8 cellular contexts compared by ENCODE assay signal in genomic region chr11:63490551-63491239, GRCh38. TPM values are rescaled to one million over a fixed set of nuclear protein-coding genes. Genes with fewer than 3 reads are reported as not detected.
DNase-seq lines count a peak whose midpoint lies in the region; ATAC-seq and TF ChIP-seq lines count a peak whose summit lies in the region.

A gene with protein sequence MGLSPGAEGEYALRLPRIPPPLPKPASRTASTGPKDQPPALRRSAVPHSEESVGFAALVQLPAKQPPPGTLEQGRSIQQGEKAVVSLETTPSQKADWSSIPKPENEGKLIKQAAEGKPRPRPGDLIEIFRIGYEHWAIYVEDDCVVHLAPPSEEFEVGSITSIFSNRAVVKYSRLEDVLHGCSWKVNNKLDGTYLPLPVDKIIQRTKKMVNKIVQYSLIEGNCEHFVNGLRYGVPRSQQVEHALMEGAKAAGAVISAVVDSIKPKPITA (minus strand): TSS chr11:63491167. CDS start chr11:63491034, 133 bp downstream.

- TF ChIP-seq CTCF in right atrium auricular region (IDR thresholded peaks at IDR 0.05) (no peak), psoas muscle (IDR thresholded peaks at IDR 0.05) (no peak), OCI-LY7 (conservative IDR thresholded peaks at IDR 0.05; ENCODE audit: low read length) (no peak)

- H3K9me3 ChIP-seq in HUES48 (ENCODE audit: control insufficient read depth, insufficient read depth, low read length) (peaks cover 17% of the 10 kb centered on the region), right atrium auricular region (no peaks in the 10 kb centered on the region), psoas muscle (peaks cover 8% of the 10 kb centered on the region), OCI-LY7 (ENCODE audit: low read length) (0 out of 2 replicates have a peak, but pooled peaks cover 2% of the 10 kb centered on the region)

- no TSS peak for BruUV-seq in OCI-LY7 (replicated peaks; lab: Mats Ljungman, UMichigan)

- CTCF ChIA-PET in OCI-LY7 (lab: Charles Lee; ENCODE audit: unreplicated experiment): no interaction called here

- H3K9ac ChIP-seq in HUES48 (ENCODE audit: low read depth, low read length): peak within 1 kb of the TSS; percentile 70

- no peaks in the 10 kb centered on the region for H3K79me2 ChIP-seq in OCI-LY7 (ENCODE audit: insufficient read depth, low read depth, low read length)

- no peak within 1 kb of the TSS for H3K4me2 ChIP-seq in OCI-LY7 (ENCODE audit: low read length)

- H3K27me3 ChIP-seq in HUES48 (ENCODE audit: control insufficient read depth, insufficient read depth, low read length) (peaks cover 4% of the 10 kb centered on the region; the same call in 1 of the 2 replicates), right atrium auricular region (no peaks in the 10 kb centered on the region), psoas muscle (ENCODE audit: insufficient read depth in 3 of 3, low read length in 2 of 3) (peaks cover 0 to 37% (median 0%) of the 10 kb centered on the region in 3 donors)

- peaks cover 1% of the 10 kb centered on the region for H3K36me3 Mint-ChIP-seq in activated naive CD8-positive, alpha-beta T cell treated with anti-CD3 and anti-CD28 coated beads, Interleukin-2, amount 10 ng/mL, durations not matched to agents 7 days and 5 days

- H3K36me3 ChIP-seq in HUES48 (ENCODE audit: control insufficient read depth, insufficient read depth, low read length): no peaks in the 10 kb centered on the region
- no peaks in the 10 kb centered on the region for H3K36me3 ChIP-seq in right atrium auricular region
- no peaks in the 10 kb centered on the region for H3K36me3 ChIP-seq in psoas muscle (ENCODE audit: insufficient read depth in 1 of 2, low read depth in 1 of 2)
- H3K36me3 ChIP-seq in OCI-LY7 (ENCODE audit: insufficient read depth, low read length): no peaks in the 10 kb centered on the region

- no peaks in the 10 kb centered on the region for H4K20me1 ChIP-seq in OCI-LY7 (ENCODE audit: insufficient read depth, low read length)

- H2AFZ ChIP-seq in OCI-LY7 (ENCODE audit: low read length): no peak within 1 kb of the TSS

- H3K27ac ChIP-seq in HUES48 (ENCODE audit: low read depth, low read length): no peak within 1 kb of the TSS
- H3K27ac ChIP-seq in right atrium auricular region: peak within 1 kb of the TSS; percentile 59 to 62
- H3K27ac ChIP-seq in psoas muscle: no peak within 1 kb of the TSS
- no peak within 1 kb of the TSS for H3K27ac ChIP-seq in OCI-LY7 (ENCODE audit: low read depth, low read length, poor library complexity, severe bottlenecking)

- peak; percentile 55 for DNase-seq in activated naive CD8-positive, alpha-beta T cell treated with anti-CD3 and anti-CD28 coated beads, Interleukin-2, amount 10 ng/mL, durations not matched to agents 7 days and 5 days
- DNase-seq in right atrium auricular region (ENCODE audit: low spot score) (no peak), psoas muscle (peak; percentile 49 to 67), UCSD-AML1 (lab: John Stamatoyannopoulos, UW; ENCODE audit: unreplicated experiment) (no peak), NCI-H446 treated with DMSO at 0.1 percent for 48 hours (lab: John Stamatoyannopoulos, UW) (no peak), NCI-H345 treated with DMSO at 0.1 percent for 48 hours (lab: John Stamatoyannopoulos, UW; ENCODE audit: unreplicated experiment) (no peak), OCI-LY7 (ENCODE audit: low spot score) (no peak)

- peak; percentile 56 for ATAC-seq in activated naive CD8-positive, alpha-beta T cell treated with anti-CD3 and anti-CD28 coated beads, Interleukin-2, amount 10 ng/mL, durations not matched to agents 7 days and 5 days (ENCODE audit: low read depth)
- peak in 3 of 4 donors; percentile 66 to 76 (median 68) for ATAC-seq in psoas muscle

- no peaks in the 10 kb centered on the region for H3K9me2 ChIP-seq in OCI-LY7 (ENCODE audit: insufficient read depth, low read length)

- POLR2A ChIA-PET in activated naive CD8-positive, alpha-beta T cell treated with anti-CD3 and anti-CD28 coated beads, Interleukin-2, amount 10 ng/mL, durations not matched to agents 7 days and 5 days (lab: Charles Lee): no interaction called here
- POLR2A ChIA-PET in OCI-LY7 (lab: Charles Lee): no interaction called here

- peaks cover 61% of the 10 kb centered on the region for H3K27me3 Mint-ChIP-seq in activated naive CD8-positive, alpha-beta T cell treated with anti-CD3 and anti-CD28 coated beads, Interleukin-2, amount 10 ng/mL, durations not matched to agents 7 days and 5 days

- WGBS in psoas muscle, 3 donors: 10 to 14% (median 13%) methylated on average over 48 to 60 of the region's 60 CpGs

- peak within 1 kb of the TSS; percentile 85 for H3K4me3 Mint-ChIP-seq in activated naive CD8-positive, alpha-beta T cell treated with anti-CD3 and anti-CD28 coated beads, Interleukin-2, amount 10 ng/mL, durations not matched to agents 7 days and 5 days

- H3K4me1 Mint-ChIP-seq in activated naive CD8-positive, alpha-beta T cell treated with anti-CD3 and anti-CD28 coated beads, Interleukin-2, amount 10 ng/mL, durations not matched to agents 7 days and 5 days: peaks cover 4% of the 10 kb centered on the region

- H3K4me3 ChIP-seq in HUES48 (ENCODE audit: low read depth, low read length) (peak within 1 kb of the TSS; percentile 67), right atrium auricular region (peak within 1 kb of the TSS; percentile 40 to 55), psoas muscle (peak within 1 kb of the TSS; percentile 61), OCI-LY7 (ENCODE audit: low read depth, low read length, poor library complexity, severe bottlenecking) (no peak within 1 kb of the TSS)

- intact Hi-C loops in psoas muscle (cut with DNase I) (loop anchor here in 1 of 2 donors (1.0 kb wide), 1 partner anchor 44 kb away; no protein-coding TSS in a partner anchor), OCI-LY7 (cut with micrococcal nuclease; ENCODE audit: unreplicated experiment) (no loop called here)

- peaks cover 4% of the 10 kb centered on the region for H3K9me3 Mint-ChIP-seq in activated naive CD8-positive, alpha-beta T cell treated with anti-CD3 and anti-CD28 coated beads, Interleukin-2, amount 10 ng/mL, durations not matched to agents 7 days and 5 days

- H3K4me1 ChIP-seq in HUES48 (ENCODE audit: control insufficient read depth, insufficient read depth, low read length) (peaks cover 32% of the 10 kb centered on the region), right atrium auricular region (peaks cover 0 to 23% of the 10 kb centered on the region in 2 donors), psoas muscle (no peaks in the 10 kb centered on the region), OCI-LY7 (ENCODE audit: insufficient read depth, low read length, poor library complexity, severe bottlenecking) (no peaks in the 10 kb centered on the region)

- H3K27ac Mint-ChIP-seq in activated naive CD8-positive, alpha-beta T cell treated with anti-CD3 and anti-CD28 coated beads, Interleukin-2, amount 10 ng/mL, durations not matched to agents 7 days and 5 days: no peak within 1 kb of the TSS

RNA-seq across cellular contexts. Expression of the gene that starts here (rescaled TPM):
- under 1 TPM; 0.43 to 0.44 TPM for total RNA-seq in activated naive CD8-positive, alpha-beta T cell treated with anti-CD3 and anti-CD28 coated beads, Interleukin-2, amount 10 ng/mL, durations not matched to agents 7 days and 5 days
- total RNA-seq in right atrium auricular region: 1 to 10 TPM; 4.0 to 5.3 TPM
- total RNA-seq in psoas muscle: under 1 TPM; 0.11 to 0.59 (median 0.44) TPM
- under 1 TPM; 0.14 to 0.33 (median 0.30) TPM for polyA plus RNA-seq in psoas muscle
- not detected in 2 replicates for total RNA-seq in OCI-LY7 (2014; rRNA removed; shearing (Covaris generic))
- not detected in 2 replicates for total RNA-seq in OCI-LY7 (2022)

Comparison
In these comparisons a context has a peak if more than half of its experiments do, and no peak if none do; other contexts are left out.
1. Peak in DNase-seq and ATAC-seq in activated naive CD8-positive, alpha-beta T cell treated with anti-CD3 and anti-CD28 coated beads, Interleukin-2, amount 10 ng/mL, durations not matched to agents 7 days and 5 days; RNA of the gene not detected or under 1 TPM.
2. Peak in DNase-seq, ATAC-seq and H3K4me3 ChIP-seq in psoas muscle; RNA of the gene not detected or under 1 TPM.
3. H3K27ac ChIP-seq: peak in right atrium auricular region (2 of 2); none in HUES48 (single experiment), psoas muscle (single experiment) and OCI-LY7 (single experiment).